In genomic region chr11:123166095-123166559, GRCh38 we compare ENCODE assay signal across 8 cellular contexts. TPM values are rescaled to one million over a fixed set of nuclear protein-coding genes. Genes with fewer than 3 reads are reported as not detected.
A peak's percentile ranks its signal among the peaks of the same experiment; 100 is the strongest.
DNase-seq lines count a peak whose midpoint lies in the region; ATAC-seq and TF ChIP-seq lines count a peak whose summit lies in the region.

No MANE protein-coding gene starts in this region.

- H3K4me1 ChIP-seq in GM23248 (ENCODE audit: insufficient read depth) = peaks cover 38% of the 10 kb centered on the region
- peaks cover 46% of the 10 kb centered on the region for H3K4me1 ChIP-seq in stomach smooth muscle (ENCODE audit: control insufficient read depth, insufficient read depth, low read length)

- CTCF ChIA-PET in activated CD8-positive, alpha-beta T cell treated with anti-CD3 and anti-CD28 coated beads for 36 hours (lab: Charles Lee) = interaction anchor here (0.8 to 7.0 kb wide), 9 partner anchors 10 to 95 kb away, joined by 3 to 53 read pairs (median 6); no protein-coding TSS in a partner anchor

- H3K36me3 Mint-ChIP-seq in activated CD8-positive, alpha-beta T cell treated with anti-CD3 and anti-CD28 coated beads for 36 hours (ENCODE audit: low read depth) = no peaks in the 10 kb centered on the region
- H3K36me3 Mint-ChIP-seq in stimulated activated memory B cell treated with anti-CD40 and anti-IgM and Interleukin-4, amounts not matched to agents 10 μg/mL and 1 μg/mL and 100 μg/mL, for 72 hours = no peaks in the 10 kb centered on the region

- no peak overlapping the region for H3K4me2 ChIP-seq in GM23248 (ENCODE audit: unreplicated experiment)

- H3K9me2 ChIP-seq in GM23248 (ENCODE audit: insufficient read depth) = no peaks in the 10 kb centered on the region

- H4K20me1 ChIP-seq in GM23248 (ENCODE audit: insufficient read depth) = no peaks in the 10 kb centered on the region

- in situ Hi-C loops in GM23248 (cut with MboI) = no loop called here

- H3K79me2 ChIP-seq in GM23248 (ENCODE audit: insufficient read depth) = no peaks in the 10 kb centered on the region; the same call in none of the 2 replicates

- intact Hi-C loops in activated CD8-positive, alpha-beta T cell treated with anti-CD3 and anti-CD28 coated beads for 36 hours (cut with micrococcal nuclease) = no loop called here

- H3K9me3 ChIP-seq in GM23248 (ENCODE audit: low read depth) = no peaks in the 10 kb centered on the region
- no peaks in the 10 kb centered on the region for H3K9me3 ChIP-seq in stomach smooth muscle (ENCODE audit: control insufficient read depth in 2 of 2, low read length in 2 of 2)

- H3K27ac ChIP-seq in GM23248 = peak overlapping the region; percentile 17; the same call in 1 of the 2 replicates
- peak overlapping the region; percentile 76 for H3K27ac ChIP-seq in stomach smooth muscle (ENCODE audit: low read length)

- H3K4me3 ChIP-seq in GM23248 (no peak overlapping the region), stomach smooth muscle (ENCODE audit: low read length in 2 of 2) (peak overlapping the region in 1 of 2 donors; percentile 47)

- no peaks in the 10 kb centered on the region for H3K9me3 Mint-ChIP-seq in activated CD8-positive, alpha-beta T cell treated with anti-CD3 and anti-CD28 coated beads for 36 hours
- no peaks in the 10 kb centered on the region for H3K9me3 Mint-ChIP-seq in stimulated activated memory B cell treated with anti-CD40 and anti-IgM and Interleukin-4, amounts not matched to agents 10 μg/mL and 1 μg/mL and 100 μg/mL, for 72 hours

- H3K36me3 ChIP-seq in GM23248 (ENCODE audit: low read depth) = peaks cover 17% of the 10 kb centered on the region; the same call in 1 of the 2 replicates
- peaks cover 0 to 5% of the 10 kb centered on the region in 2 donors for H3K36me3 ChIP-seq in stomach smooth muscle (ENCODE audit: control insufficient read depth in 2 of 2, insufficient read depth in 2 of 2, low read length in 2 of 2)

- no peak overlapping the region for H3K4me3 Mint-ChIP-seq in activated CD8-positive, alpha-beta T cell treated with anti-CD3 and anti-CD28 coated beads for 36 hours
- H3K4me3 Mint-ChIP-seq in stimulated activated memory B cell treated with anti-CD40 and anti-IgM and Interleukin-4, amounts not matched to agents 10 μg/mL and 1 μg/mL and 100 μg/mL, for 72 hours = no peak overlapping the region

- peak; percentile 55 for TF ChIP-seq CTCF in activated CD8-positive, alpha-beta T cell treated with anti-CD3 and anti-CD28 coated beads for 36 hours (IDR thresholded peaks at IDR 0.05)

- no peak for ATAC-seq in activated CD8-positive, alpha-beta T cell treated with anti-CD3 and anti-CD28 coated beads for 36 hours
- no peak for ATAC-seq in GM18873 (IDR thresholded peaks at IDR 0.05; ENCODE audit: low FRiP score, unreplicated experiment)
- ATAC-seq in stimulated activated memory B cell treated with anti-CD40 and anti-IgM and Interleukin-4, amounts not matched to agents 10 μg/mL and 1 μg/mL and 100 μg/mL, for 72 hours = no peak

- peaks cover 71% of the 10 kb centered on the region for H3F3A ChIP-seq in GM23248 (ENCODE audit: insufficient read depth)

- POLR2A ChIA-PET in activated CD8-positive, alpha-beta T cell treated with anti-CD3 and anti-CD28 coated beads for 36 hours (lab: Charles Lee) = no interaction called here

- peaks cover 2% of the 10 kb centered on the region for H3K27me3 Mint-ChIP-seq in activated CD8-positive, alpha-beta T cell treated with anti-CD3 and anti-CD28 coated beads for 36 hours
- peaks cover 20% of the 10 kb centered on the region for H3K27me3 Mint-ChIP-seq in stimulated activated memory B cell treated with anti-CD40 and anti-IgM and Interleukin-4, amounts not matched to agents 10 μg/mL and 1 μg/mL and 100 μg/mL, for 72 hours

- peak; percentile 72 for DNase-seq in AG08396 (ENCODE audit: low spot score)
- DNase-seq in GM23248 = peak; percentile 61
- DNase-seq in activated CD8-positive, alpha-beta T cell treated with anti-CD3 and anti-CD28 coated beads for 36 hours = peak; percentile 42
- peak; percentile 81 for DNase-seq in iPS-NIHi7 (ENCODE audit: extremely low spot score)
- no peak for DNase-seq in CD1c-positive myeloid dendritic cell (ENCODE audit: extremely low spot score)

- H3K27me3 ChIP-seq in GM23248 (replicated peaks; ENCODE audit: insufficient read depth) = no peaks in the 10 kb centered on the region
- H3K27me3 ChIP-seq in stomach smooth muscle (ENCODE audit: control insufficient read depth in 1 of 2, insufficient read depth in 2 of 2, low read length in 2 of 2) = no peaks in the 10 kb centered on the region

- H3K4me1 Mint-ChIP-seq in activated CD8-positive, alpha-beta T cell treated with anti-CD3 and anti-CD28 coated beads for 36 hours (ENCODE audit: low read depth) = no peaks in the 10 kb centered on the region
- H3K4me1 Mint-ChIP-seq in stimulated activated memory B cell treated with anti-CD40 and anti-IgM and Interleukin-4, amounts not matched to agents 10 μg/mL and 1 μg/mL and 100 μg/mL, for 72 hours = no peaks in the 10 kb centered on the region

- 68 to 70% methylated on average over 10 of the region's 10 CpGs for WGBS in GM23248 (ENCODE audit: low coverage in 1 of 2, low lambda C conversion rate in 2 of 2, missing lambda C conversion rate in 2 of 2), 2 experiments

- no peak overlapping the region for H3K9ac ChIP-seq in GM23248
- H3K9ac ChIP-seq in stomach smooth muscle (ENCODE audit: low read length in 2 of 2) = peak overlapping the region; percentile 27 to 36

- H2AFZ ChIP-seq in GM23248 = no peak overlapping the region

- no peak overlapping the region for H3K27ac Mint-ChIP-seq in activated CD8-positive, alpha-beta T cell treated with anti-CD3 and anti-CD28 coated beads for 36 hours
- no peak overlapping the region for H3K27ac Mint-ChIP-seq in stimulated activated memory B cell treated with anti-CD40 and anti-IgM and Interleukin-4, amounts not matched to agents 10 μg/mL and 1 μg/mL and 100 μg/mL, for 72 hours

RNA-seq across cellular contexts. Expression of gene CLMP, which starts 28.9 kb away (rescaled TPM):
- total RNA-seq in GM23248 (2014; rRNA removed; shearing (Covaris generic)) = 195 and 215 TPM in 2 replicates
- polyA plus RNA-seq in GM23248 (2016; fragmentation: Nextera tagmentation; extraction: Ambion mirVana) = 159 and 166 TPM in 2 replicates
- total RNA-seq in activated CD8-positive, alpha-beta T cell treated with anti-CD3 and anti-CD28 coated beads for 36 hours = under 1 TPM in 1 of 2 experiments, not detected in 1; 0.09 TPM

Comparison
In these comparisons a context has a peak if more than half of its experiments do, and no peak if none do; other contexts are left out.
1. RNA of gene CLMP, which starts 28.9 kb away (total RNA-seq): 195 to 215 TPM in GM23248; 0.09 TPM in activated CD8-positive, alpha-beta T cell treated with anti-CD3 and anti-CD28 coated beads for 36 hours; every median in the first group is over 100 times any median in the second.